In genomic region chr10:72762042-72762441, GRCh38 we compare ENCODE assay signal across 30 cellular contexts.
"Had no signal": no experiment of that assay in that cellular context is flagged by ENCODE, and none has a peak within 500 bp of the region (broad histone marks: within the 10 kb centered on the region; RNA-seq: fewer than 3 reads in every experiment).

No MANE protein-coding gene starts in this region.

- H3K9me3 Mint-ChIP-seq: effector memory CD8-positive, alpha-beta T cell; stimulated activated naive B cell treated with anti-CD40 and anti-IgM and Interleukin-4, amounts not matched to agents 10 μg/mL and 1 μg/mL and 100 μg/mL, for 72 hours had no signal

- H3K36me3 ChIP-seq: colonic mucosa, sigmoid colon, thoracic aorta, WERI-Rb-1 had no signal

- ATAC-seq: activated CD8-positive, alpha-beta T cell treated with anti-CD3 and anti-CD28 coated beads, Interleukin-2, amount 10 ng/mL, durations not matched to agents 7 days and 5 days; effector memory CD8-positive, alpha-beta T cell; left colon; mucosa of descending colon; stimulated activated naive B cell treated with anti-CD40 and anti-IgM and Interleukin-4, amounts not matched to agents 10 μg/mL and 1 μg/mL and 100 μg/mL, for 72 hours had no signal

- H3K27ac Mint-ChIP-seq: activated CD8-positive, alpha-beta T cell treated with anti-CD3 and anti-CD28 coated beads, Interleukin-2, amount 10 ng/mL, durations not matched to agents 7 days and 5 days; activated naive CD4-positive, alpha-beta T cell treated with anti-CD3 and anti-CD28 coated beads, Interleukin-2, amount 50 U/mL, for 24 hours; activated T-helper 1 cell treated with anti-CD3 and anti-CD28 coated beads, Interleukin-12 subunit alpha, Interleukin-12 subunit beta, Interleukin-2, Interleukin-4 antibody, amounts not matched to agents 30 ng/mL and 10 ng/mL and 1 ng/mL, durations not matched to agents 14 hours and 24 hours and 36 hours; effector memory CD8-positive, alpha-beta T cell; stimulated activated naive B cell treated with anti-CD40 and anti-IgM and Interleukin-4, amounts not matched to agents 10 μg/mL and 1 μg/mL and 100 μg/mL, for 72 hours; T-helper 2 cell treated with Interferon-gamma antibody and Interleukin-4, amounts not matched to agents 5 μg/mL and 100 μg/mL, for 36 hours had no signal

- H3K9me3 ChIP-seq: colonic mucosa, mucosa of descending colon, sigmoid colon, thoracic aorta had no signal

- H3K4me1 Mint-ChIP-seq: activated naive CD4-positive, alpha-beta T cell treated with anti-CD3 and anti-CD28 coated beads, Interleukin-2, amount 50 U/mL, for 24 hours had no signal

- H3K27me3 Mint-ChIP-seq: activated naive CD4-positive, alpha-beta T cell treated with anti-CD3 and anti-CD28 coated beads, Interleukin-2, amount 50 U/mL, for 24 hours; effector memory CD8-positive, alpha-beta T cell; naive B cell; stimulated activated naive B cell treated with anti-CD40 and anti-IgM and Interleukin-4, amounts not matched to agents 10 μg/mL and 1 μg/mL and 100 μg/mL, for 72 hours had no signal

- H3K4me3 Mint-ChIP-seq: activated CD8-positive, alpha-beta T cell treated with anti-CD3 and anti-CD28 coated beads, Interleukin-2, amount 10 ng/mL, durations not matched to agents 7 days and 5 days; activated naive CD4-positive, alpha-beta T cell treated with anti-CD3 and anti-CD28 coated beads, Interleukin-2, amount 50 U/mL, for 24 hours; activated T-helper 1 cell treated with anti-CD3 and anti-CD28 coated beads, Interleukin-12 subunit alpha, Interleukin-12 subunit beta, Interleukin-2, Interleukin-4 antibody, amounts not matched to agents 30 ng/mL and 10 ng/mL and 1 ng/mL, durations not matched to agents 14 hours and 24 hours and 36 hours; effector memory CD8-positive, alpha-beta T cell; naive B cell; neural crest cell; stimulated activated naive B cell treated with anti-CD40 and anti-IgM and Interleukin-4, amounts not matched to agents 10 μg/mL and 1 μg/mL and 100 μg/mL, for 72 hours; T-helper 2 cell treated with Interferon-gamma antibody and Interleukin-4, amounts not matched to agents 5 μg/mL and 100 μg/mL, for 36 hours had no signal

- H3K4me1 ChIP-seq: colonic mucosa, sigmoid colon had no signal

- H3K4me3 ChIP-seq: colonic mucosa, dorsolateral prefrontal cortex, mucosa of descending colon, sigmoid colon, SK-N-MC, thoracic aorta had no signal

- H3K27ac ChIP-seq: colonic mucosa, epithelial cell of prostate, sigmoid colon, SK-N-MC, WERI-Rb-1 had no signal

- DNase-seq: activated CD4-positive, alpha-beta T cell treated with anti-CD3 and anti-CD28 coated beads for 1 hour; activated CD4-positive, alpha-beta T cell treated with anti-CD3 and anti-CD28 coated beads, Interleukin-2, amount 50 U/mL, for 1 hour; activated CD8-positive, alpha-beta T cell treated with anti-CD3 and anti-CD28 coated beads, Interleukin-2, amount 10 ng/mL, durations not matched to agents 7 days and 5 days; activated gamma-delta T cell treated with Interleukin-2 at 50 U/mL for 16 hours; aorta; central memory CD4-positive, alpha-beta T cell; colonic mucosa; dorsolateral prefrontal cortex; effector memory CD8-positive, alpha-beta T cell; glutamatergic neuron; hypothalamus; islet precursor cell; left colon; mesenchymal stem cell; mucosa of descending colon; naive B cell; occipital lobe; retina; sigmoid colon; stimulated activated CD4-positive, alpha-beta T cell treated with anti-CD3 and anti-CD28 coated beads, Interleukin-2, amount 100 ng/mL, for 48 hours; stimulated activated CD8-positive, alpha-beta memory T cell treated with anti-CD3 and anti-CD28 coated beads, Interleukin-4, amount 100 ng/mL, for 48 hours; stimulated activated naive B cell treated with anti-CD40 and anti-IgM and Interleukin-4, amounts not matched to agents 10 μg/mL and 1 μg/mL and 100 μg/mL, for 72 hours; WERI-Rb-1 had no signal
